ENCODE assay signal across 16 cellular contexts in genomic region chr18:73670046-73670445, GRCh38.
DNase-seq lines count a peak whose midpoint lies in the region; ATAC-seq and TF ChIP-seq lines count a peak whose summit lies in the region.
"Had no signal": no experiment of that assay in that cellular context is flagged by ENCODE, and none has a peak within 500 bp of the region (broad histone marks: within the 10 kb centered on the region; RNA-seq: fewer than 3 reads in every experiment).

No MANE protein-coding gene starts in this region.

- H3K36me3 Mint-ChIP-seq in MCF 10A (ENCODE audit: insufficient read depth, unreplicated experiment) = peaks cover 6% of the 10 kb centered on the region
- H3K36me3 Mint-ChIP-seq in naive thymus-derived CD8-positive, alpha-beta T cell = no peaks in the 10 kb centered on the region
- no peaks in the 10 kb centered on the region for H3K36me3 Mint-ChIP-seq in T-helper 17 cell (ENCODE audit: low read depth)
- H3K36me3 Mint-ChIP-seq: CD14-positive monocyte; CD8-positive, alpha-beta T cell had no signal

- no peaks in the 10 kb centered on the region for H4K20me1 ChIP-seq in PC-9 (ENCODE audit: insufficient read depth)

- no TSS peak for BruUV-seq in MCF 10A (replicated peaks; lab: Mats Ljungman, UMichigan)
- BruUV-seq in PC-9 (replicated peaks; lab: Mats Ljungman, UMichigan) = no TSS peak

- H3K4me1 Mint-ChIP-seq in MCF 10A (ENCODE audit: insufficient read depth, unreplicated experiment) (peaks cover 37% of the 10 kb centered on the region), T-helper 17 cell (no peaks in the 10 kb centered on the region)
- no peaks in the 10 kb centered on the region for H3K4me1 Mint-ChIP-seq in naive thymus-derived CD8-positive, alpha-beta T cell
- H3K4me1 Mint-ChIP-seq: CD14-positive monocyte had no signal

- peak overlapping the region; percentile 55 for H3K4me2 ChIP-seq in PC-9

- POLR2A ChIA-PET in MCF 10A (lab: Yijun Ruan, JAX) = interaction anchor here (0.6 to 1.9 kb wide), 9 partner anchors 14 to 74 kb away, joined by 3 to 14 read pairs (median 4); no protein-coding TSS in a partner anchor
- POLR2A ChIA-PET in PC-9 (lab: Charles Lee; ENCODE audit: unreplicated experiment) = interaction anchor here (0.6 kb wide), 1 partner anchor 307 kb away, joined by 4 read pairs; no protein-coding TSS in a partner anchor
- POLR2A ChIA-PET in naive thymus-derived CD8-positive, alpha-beta T cell (lab: Charles Lee) = no interaction called here

- ATAC-seq in naive thymus-derived CD8-positive, alpha-beta T cell = no peak
- ATAC-seq in T-helper 17 cell = no peak
- ATAC-seq: CD8-positive, alpha-beta T cell; HCT116 had no signal

- H3K4me1 ChIP-seq in breast epithelium = no peaks in the 10 kb centered on the region
- H3K4me1 ChIP-seq in PC-9 (replicated peaks; ENCODE audit: insufficient read depth) = peaks cover 16% of the 10 kb centered on the region
- no peaks in the 10 kb centered on the region for H3K4me1 ChIP-seq in ascending aorta

- CTCF ChIA-PET in MCF 10A (lab: Yijun Ruan, JAX) (interaction anchor here (0.5 to 0.6 kb wide), 2 partner anchors 54 to 284 kb away, joined by 3 read pairs; no protein-coding TSS in a partner anchor), PC-9 (lab: Charles Lee) (no interaction called here)

- H3K79me2 ChIP-seq in PC-9 (ENCODE audit: low read depth) = no peaks in the 10 kb centered on the region

- H3K4me3 ChIP-seq in breast epithelium = no peak overlapping the region
- H3K4me3 ChIP-seq in PC-9 = no peak overlapping the region
- no peak overlapping the region for H3K4me3 ChIP-seq in ascending aorta
- H3K4me3 ChIP-seq: GM23248 had no signal

- DNase-seq in MCF 10A (ENCODE audit: unreplicated experiment) = no peak
- no peak for DNase-seq in breast epithelium (ENCODE audit: low spot score in 2 of 2)
- DNase-seq in PC-9 = peak in 1 of 2 experiments; percentile 82
- DNase-seq in epithelial cell of prostate (ENCODE audit: low read depth, low spot score) = no peak
- DNase-seq in amniotic stem cell (lab: John Stamatoyannopoulos, UW) = no peak
- no peak for DNase-seq in naive thymus-derived CD8-positive, alpha-beta T cell
- DNase-seq in T-helper 17 cell = no peak
- no peak for DNase-seq in ascending aorta (ENCODE audit: low spot score in 2 of 2)
- DNase-seq: CD8-positive, alpha-beta T cell; COR-L47; GF-D8; GM23248 had no signal

- TF ChIP-seq CTCF in MCF 10A (IDR thresholded peaks at IDR 0.05; ENCODE audit: unreplicated experiment) (no peak), breast epithelium (IDR thresholded peaks at IDR 0.05) (no peak), PC-9 (conservative IDR thresholded peaks at IDR 0.05) (no peak), ascending aorta (IDR thresholded peaks at IDR 0.05) (no peak)

- H3K9me2 ChIP-seq in PC-9 (ENCODE audit: insufficient read depth) = no peaks in the 10 kb centered on the region

- no peaks in the 10 kb centered on the region for H3K36me3 ChIP-seq in breast epithelium
- no peaks in the 10 kb centered on the region for H3K36me3 ChIP-seq in PC-9 (ENCODE audit: low read depth)
- no peaks in the 10 kb centered on the region for H3K36me3 ChIP-seq in ascending aorta

- H3K4me3 Mint-ChIP-seq in MCF 10A (ENCODE audit: unreplicated experiment) (no peak overlapping the region), T-helper 17 cell (no peak overlapping the region)
- no peak overlapping the region for H3K4me3 Mint-ChIP-seq in naive thymus-derived CD8-positive, alpha-beta T cell
- H3K4me3 Mint-ChIP-seq: CD14-positive monocyte; CD8-positive, alpha-beta T cell had no signal

- H3F3A ChIP-seq in PC-9 (ENCODE audit: insufficient read depth, low read depth) = peaks cover 12% of the 10 kb centered on the region; the same call in 1 of the 2 replicates

- H3K9me3 Mint-ChIP-seq in MCF 10A (ENCODE audit: unreplicated experiment) = peaks cover 11% of the 10 kb centered on the region
- peaks cover 0 to 2% (median 0%) of the 10 kb centered on the region in 9 donors for H3K9me3 Mint-ChIP-seq in naive thymus-derived CD8-positive, alpha-beta T cell
- H3K9me3 Mint-ChIP-seq: CD8-positive, alpha-beta T cell had no signal

- H3K27me3 ChIP-seq in breast epithelium (no peaks in the 10 kb centered on the region), PC-9 (ENCODE audit: insufficient read depth, low read depth) (no peaks in the 10 kb centered on the region), ascending aorta (no peaks in the 10 kb centered on the region)

- H3K27ac Mint-ChIP-seq in MCF 10A (ENCODE audit: low read depth, unreplicated experiment) (peak overlapping the region; percentile 46), T-helper 17 cell (no peak overlapping the region)
- H3K27ac Mint-ChIP-seq in naive thymus-derived CD8-positive, alpha-beta T cell = no peak overlapping the region
- H3K27ac Mint-ChIP-seq: CD14-positive monocyte; CD8-positive, alpha-beta T cell had no signal

- H3K27me3 Mint-ChIP-seq in MCF 10A (ENCODE audit: insufficient read depth, unreplicated experiment) = no peaks in the 10 kb centered on the region
- peaks cover 0 to 4% (median 0%) of the 10 kb centered on the region in 5 donors for H3K27me3 Mint-ChIP-seq in naive thymus-derived CD8-positive, alpha-beta T cell
- H3K27me3 Mint-ChIP-seq in T-helper 17 cell = no peaks in the 10 kb centered on the region

- intact Hi-C loops in MCF 10A (cut with micrococcal nuclease) = no loop called here
- intact Hi-C loops in breast epithelium (cut with DNase I; ENCODE audit: low total_unique reads) = no loop called here
- intact Hi-C loops in PC-9 (cut with micrococcal nuclease; ENCODE audit: unreplicated experiment) = no loop called here
- intact Hi-C loops in ascending aorta (cut with DNase I) = no loop called here

- H3K27ac ChIP-seq in breast epithelium (no peak overlapping the region), PC-9 (peak overlapping the region; percentile 68), epithelial cell of prostate (peak overlapping the region; percentile 88), ascending aorta (no peak overlapping the region)
- H3K27ac ChIP-seq: 22Rv1, GM23248, HL-60 had no signal

- no peak for TF ChIP-seq POLR2A in breast epithelium (IDR thresholded peaks at IDR 0.05)

- H2AFZ ChIP-seq in PC-9 = 0 out of 2 replicates have a peak overlapping the region, but pooled peaks have one; percentile 25
- H2AFZ ChIP-seq: GM23248 had no signal

- no peaks in the 10 kb centered on the region for H3K9me3 ChIP-seq in breast epithelium
- no peaks in the 10 kb centered on the region for H3K9me3 ChIP-seq in PC-9 (ENCODE audit: insufficient read depth, low read depth)
- no peaks in the 10 kb centered on the region for H3K9me3 ChIP-seq in T-helper 17 cell (ENCODE audit: control insufficient read depth, low read length, poor library complexity, severe bottlenecking)
- no peaks in the 10 kb centered on the region for H3K9me3 ChIP-seq in ascending aorta

Comparison
In these comparisons a context has a peak if more than half of its experiments do, and no peak if none do; other contexts are left out.
1. H3K27ac ChIP-seq: peak in PC-9 (single experiment) and epithelial cell of prostate (single experiment); none in breast epithelium (0 of 2) and ascending aorta (0 of 2).